ENCODE assay signal across 8 cellular contexts in genomic region chr7:2314209-2314955, GRCh38. TPM values are rescaled to one million over a fixed set of nuclear protein-coding genes. Genes with fewer than 3 reads are reported as not detected.
DNase-seq lines count a peak whose midpoint lies in the region; ATAC-seq, FAIRE-seq and TF ChIP-seq lines count a peak whose summit lies in the region.

TSS of gene SNX8 (minus strand) at chr7:2314441. CDS start at chr7:2314421, 20 bp downstream.

- dilution Hi-C loops in keratinocyte (cut with MboI; ENCODE audit: extremely low pct_ligation_motif_present, low sequenced_read_pairs), result no loop called here

- H3K4me2 ChIP-seq in keratinocyte (ENCODE audit: control insufficient read depth, extremely low read depth, insufficient read depth, low read depth, low read length), result peak within 1 kb of the TSS; percentile 67

- no peak for TF ChIP-seq CTCF in AG09309 (IDR thresholded peaks at IDR 0.05; ENCODE audit: control insufficient read depth, insufficient read depth, low read depth, low read length, missing control alignments)
- no peak for TF ChIP-seq CTCF in keratinocyte (optimal IDR thresholded peaks at IDR 0.05 in 1 of 3, IDR thresholded peaks at IDR 0.05 in 1 of 3, conservative IDR thresholded peaks at IDR 0.05 in 1 of 3; ENCODE audit: extremely low read depth in 1 of 3, insufficient read depth in 2 of 3, low read length in 3 of 3)

- no peaks in the 10 kb centered on the region for H4K20me1 ChIP-seq in keratinocyte (ENCODE audit: control insufficient read depth, extremely low read depth, insufficient read depth, low read length)

- DNase-seq in AG09309 (ENCODE audit: low read depth) (peak; percentile 20), NCI-H226 (peak; percentile 94), cerebellar cortex (ENCODE audit: low spot score) (peak; percentile 81), keratinocyte (ENCODE audit: low read depth, low spot score) (peak; percentile 80)
- peak; percentile 92 to 98 (median 93) for DNase-seq in stimulated activated CD4-positive, alpha-beta T cell treated with anti-CD3 and anti-CD28 coated beads, Interleukin-12 subunit alpha, Interleukin-12 subunit beta, amount 100 ng/mL, for 48 hours (ENCODE audit: low read depth in 2 of 3, low spot score in 1 of 3)

- peaks cover 6% of the 10 kb centered on the region for H3K79me2 ChIP-seq in keratinocyte (ENCODE audit: control insufficient read depth, insufficient read depth, low read length)

- H3K4me1 ChIP-seq in keratinocyte (ENCODE audit: control insufficient read depth, extremely low read depth, insufficient read depth, low read length), result no peaks in the 10 kb centered on the region

- H3K9ac ChIP-seq in keratinocyte (ENCODE audit: control insufficient read depth, extremely low read depth, insufficient read depth, low read length), result peak within 1 kb of the TSS; percentile 72

- no peaks in the 10 kb centered on the region for H3K36me3 ChIP-seq in keratinocyte (ENCODE audit: control insufficient read depth in 2 of 2, extremely low read depth in 1 of 2, insufficient read depth in 2 of 2, low read length in 2 of 2)

- no peaks in the 10 kb centered on the region for H3K9me3 ChIP-seq in keratinocyte (ENCODE audit: control insufficient read depth, low read depth, low read length)

- no peaks in the 10 kb centered on the region for H3K27me3 ChIP-seq in keratinocyte (ENCODE audit: control insufficient read depth, extremely low read depth, insufficient read depth, low read length)

- H3K9me1 ChIP-seq in keratinocyte (ENCODE audit: control insufficient read depth, extremely low read depth, insufficient read depth, low read length), result no peaks in the 10 kb centered on the region

- ATAC-seq in GM19025 (IDR thresholded peaks at IDR 0.05; ENCODE audit: low read depth, unreplicated experiment) (peak; percentile 71), HG03196 (IDR thresholded peaks at IDR 0.05; ENCODE audit: unreplicated experiment) (peak; percentile 75)
- ATAC-seq in activated CD4-positive, CD25-positive, alpha-beta regulatory T cell treated with anti-CD3 and anti-CD28 coated beads, Interleukin-2, amount 50 U/mL, for 24 hours, result peak; percentile 86 to 91

- H3K27ac ChIP-seq in keratinocyte (ENCODE audit: control insufficient read depth, insufficient read depth, low read length), result no peak within 1 kb of the TSS

- H3K4me3 ChIP-seq in AG09309 (ENCODE audit: control insufficient read depth, low read depth, low read length), result peak within 1 kb of the TSS; percentile 95
- peak within 1 kb of the TSS; percentile 55 to 92 (median 68) for H3K4me3 ChIP-seq in keratinocyte (ENCODE audit: control insufficient read depth in 2 of 3, extremely low read depth in 1 of 3, insufficient read depth in 2 of 3, low read depth in 1 of 3, low read length in 3 of 3)

- no peak for FAIRE-seq in keratinocyte (lab: Jason Lieb, UNC)

- H2AFZ ChIP-seq in keratinocyte (ENCODE audit: control insufficient read depth, low read length), result peak within 1 kb of the TSS; percentile 61

RNA-seq across cellular contexts. Expression of gene SNX8, which starts in this region (rescaled TPM):
- 18.0 to 28.0 TPM (median 24.2 TPM) in 3 replicates for polyA plus RNA-seq in keratinocyte
- 9.6 TPM for polyA plus RNA-seq in keratinocyte (2011; ENCODE audit: low read depth)
- polyA plus RNA-seq in keratinocyte (2011; cell fraction: cytosol; rRNA removed), result 14.3 and 24.2 TPM in 2 replicates
- 19.1 and 25.0 TPM in 2 replicates for polyA plus RNA-seq in keratinocyte (2011; cell fraction: nucleus; rRNA removed)
- polyA plus RNA-seq in keratinocyte (2012; ENCODE audit: low replicate concordance), result 14.1 and 25.0 TPM in 2 replicates
- polyA minus RNA-seq in keratinocyte, result 32.6 to 65.7 TPM (median 40.5 TPM) in 3 replicates
- polyA minus RNA-seq in keratinocyte (2011; cell fraction: cytosol; rRNA and poly(A)+ RNA removed), result 20.1 TPM
- polyA minus RNA-seq in keratinocyte (2011; cell fraction: nucleus; rRNA and poly(A)+ RNA removed), result 8.3 and 15.7 TPM in 2 replicates

Comparison
In these comparisons a context has a peak if more than half of its experiments do, and no peak if none do; other contexts are left out.
1. DNase-seq: peak in every context shown above with its lines; median percentile 94 in NCI-H226; 93 in stimulated activated CD4-positive, alpha-beta T cell treated with anti-CD3 and anti-CD28 coated beads, Interleukin-12 subunit alpha, Interleukin-12 subunit beta, amount 100 ng/mL, for 48 hours; 81 in cerebellar cortex; 80 in keratinocyte; 20 in AG09309.